In the genomic region with DNA sequence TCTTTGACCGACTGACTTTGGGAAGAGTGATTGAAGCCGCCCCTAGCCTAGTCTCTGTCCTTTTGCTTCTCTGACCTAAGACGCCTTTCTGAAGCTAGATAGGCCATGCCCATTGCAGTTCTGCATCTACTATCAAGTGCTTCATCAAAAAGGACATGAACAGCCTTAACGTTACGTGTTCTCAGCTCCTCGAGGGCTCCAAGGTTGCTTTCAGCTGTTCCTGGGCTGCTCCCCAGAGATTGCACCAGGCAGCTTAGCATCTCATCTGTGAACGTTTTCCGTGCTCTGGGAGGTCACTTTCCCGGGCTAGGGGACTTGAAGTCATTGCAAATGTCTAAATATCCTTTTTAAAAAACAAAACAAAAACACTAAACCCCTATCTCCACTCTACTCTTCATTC, we compare ENCODE assay signal across 2 cellular contexts.
TF ChIP-seq lines count a peak whose summit lies in the region.

No MANE protein-coding gene starts in this region.

TF ChIP-seq in IMR-90, 13 proteins besides CTCF, POLR2A, EP300 and RAD21:
- no peak for TF ChIP-seq USF2 (IDR thresholded peaks at IDR 0.05; ENCODE audit: low read depth, low read length)
- TF ChIP-seq CHD1 (IDR thresholded peaks at IDR 0.05; ENCODE audit: low read depth, low read length), result no peak
- no peak for TF ChIP-seq CEBPB (IDR thresholded peaks at IDR 0.05; ENCODE audit: low read depth, low read length)
- no peak for TF ChIP-seq NFE2L2 (IDR thresholded peaks at IDR 0.05; ENCODE audit: low read depth, low read length)
- no peak for TF ChIP-seq ELK1 (IDR thresholded peaks at IDR 0.05; ENCODE audit: borderline replicate concordance, low read depth, low read length)
- no peak for TF ChIP-seq FOS (IDR thresholded peaks at IDR 0.05; ENCODE audit: low read depth, low read length)
- no peak for TF ChIP-seq RFX5 (IDR thresholded peaks at IDR 0.05; ENCODE audit: low read depth, low read length)
- TF ChIP-seq MXI1 (IDR thresholded peaks at IDR 0.05; ENCODE audit: borderline replicate concordance, low read depth, low read length), result no peak
- no peak for TF ChIP-seq SMC3 (IDR thresholded peaks at IDR 0.05; ENCODE audit: low read depth, low read length)
- TF ChIP-seq MAZ (IDR thresholded peaks at IDR 0.05; ENCODE audit: borderline replicate concordance, low read depth, low read length), result no peak
- TF ChIP-seq MAFK (IDR thresholded peaks at IDR 0.05; ENCODE audit: low read depth, low read length), result no peak
- no peak for TF ChIP-seq RCOR1 (IDR thresholded peaks at IDR 0.05; ENCODE audit: insufficient replicate concordance, low read length)
- no peak for TF ChIP-seq BHLHE40 (IDR thresholded peaks at IDR 0.05; ENCODE audit: low read depth, low read length)

TF ChIP-seq in GM12891, 5 proteins besides CTCF, POLR2A, EP300 and RAD21:
- no peak for TF ChIP-seq TAF1 (IDR thresholded peaks at IDR 0.05; ENCODE audit: low read depth, low read length)
- TF ChIP-seq SPI1 (IDR thresholded peaks at IDR 0.05; ENCODE audit: low read depth, low read length), result no peak
- no peak for TF ChIP-seq POLR2AphosphoS5 (IDR thresholded peaks at IDR 0.05; ENCODE audit: low read depth, low read length)
- no peak for TF ChIP-seq POU2F2 (IDR thresholded peaks at IDR 0.05; ENCODE audit: low read depth, low read length)
- no peak for TF ChIP-seq PAX5 (IDR thresholded peaks at IDR 0.05; ENCODE audit: insufficient read depth, low read length, severe bottlenecking)
